10 cellular contexts compared by ENCODE assay signal in the genomic region with DNA sequence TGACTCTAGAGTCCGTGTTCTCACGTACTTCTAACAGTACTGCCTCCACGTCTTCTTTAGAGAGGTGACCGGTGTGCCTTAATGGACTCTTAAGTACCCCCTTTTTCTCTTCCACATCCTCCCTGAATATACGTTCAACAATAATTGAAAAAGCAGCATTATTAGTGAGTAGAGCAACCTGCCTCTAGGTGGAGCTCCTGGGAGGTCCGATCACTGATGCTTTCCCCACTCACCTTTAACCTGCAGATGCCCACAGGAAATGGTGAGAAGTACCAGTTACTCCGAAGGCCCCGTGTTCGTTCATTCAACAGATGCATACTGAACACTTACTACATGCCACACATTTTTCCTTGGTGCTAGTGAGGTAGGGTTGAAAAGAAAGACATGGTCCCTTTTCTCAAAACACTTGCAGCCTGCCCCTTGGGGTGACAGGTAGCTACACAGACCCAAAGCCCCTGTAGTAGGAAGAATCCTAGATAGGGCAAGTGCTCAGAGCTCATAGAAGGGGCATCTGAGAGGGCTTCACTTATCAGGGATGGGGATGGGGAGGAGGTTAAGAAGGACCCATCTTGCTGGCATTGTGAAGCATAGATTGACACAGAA.
A peak's percentile ranks its signal among the peaks of the same experiment; 100 is the strongest.
DNase-seq lines count a peak whose midpoint lies in the region; ATAC-seq, FAIRE-seq and TF ChIP-seq lines count a peak whose summit lies in the region.
"Had no signal": no experiment of that assay in that cellular context is flagged by ENCODE, and none has a peak within 500 bp of the region (broad histone marks: within the 10 kb centered on the region; RNA-seq: fewer than 3 reads in every experiment).

No MANE protein-coding gene starts in this region.

- no peaks in the 10 kb centered on the region for H3K79me2 ChIP-seq in GM12878 (ENCODE audit: control insufficient read depth, insufficient read depth, low read length)

- BruUV-seq in GM12878 (replicated peaks; lab: Mats Ljungman, UMichigan): no TSS peak

- peaks cover 45% of the 10 kb centered on the region for H3K36me3 Mint-ChIP-seq in osteocyte (ENCODE audit: unreplicated experiment)
- H3K36me3 Mint-ChIP-seq: CD4-positive, alpha-beta memory T cell had no signal

- TF ChIP-seq POLR2A in GM12878 (IDR thresholded peaks at IDR 0.05; ENCODE audit: low read depth, low read length) (no peak), thyroid gland (IDR thresholded peaks at IDR 0.05) (no peak), tibial nerve (IDR thresholded peaks at IDR 0.05) (no peak)

- TF ChIP-seq RAD21 in GM12878 (IDR thresholded peaks at IDR 0.05; ENCODE audit: insufficient read depth, low read depth, low read length): peak; percentile 33; the same call in 1 of the 2 replicates

- H3K27me3 ChIP-seq in GM12878 (replicated peaks in 1 of 2; ENCODE audit: control insufficient read depth in 2 of 2, insufficient read depth in 2 of 2, low read length in 1 of 2) (peaks cover 0 to 3% of the 10 kb centered on the region in 2 experiments; a peak in 2 of 4 replicates), thyroid gland (no peaks in the 10 kb centered on the region), tibial nerve (no peaks in the 10 kb centered on the region)

- no peak overlapping the region for H3K27ac ChIP-seq in GM12878 (ENCODE audit: control insufficient read depth, insufficient read depth)
- H3K27ac ChIP-seq in thyroid gland: no peak overlapping the region
- no peak overlapping the region for H3K27ac ChIP-seq in tibial nerve

- no peak overlapping the region for H3K4me2 ChIP-seq in GM12878 (ENCODE audit: control insufficient read depth, insufficient read depth)

- in situ Hi-C loops in GM12878 (cut with MboI): loop anchor here (10.0 kb wide), 1 partner anchor 451 kb away; no protein-coding TSS in a partner anchor

- 6% methylated on average over 9 of the region's 9 CpGs for WGBS in GM12878 (ENCODE audit: insufficient coverage, insufficient replicate concordance, low lambda C conversion rate, missing lambda C conversion rate)
- 66 to 67% methylated on average over 9 of the region's 9 CpGs for WGBS in thyroid gland, 2 donors
- WGBS in tibial nerve, 2 donors: 56 to 62% methylated on average over 9 of the region's 9 CpGs

- H3K27me3 Mint-ChIP-seq in osteocyte (ENCODE audit: unreplicated experiment): no peaks in the 10 kb centered on the region

- no peak overlapping the region for H3K9ac ChIP-seq in GM12878 (ENCODE audit: control insufficient read depth, insufficient read depth, low read length)

- peak; percentile 13 for DNase-seq in NK-92 treated with Interleukin-12 subunit alpha and Interleukin-12 subunit beta, amount 100 ng/mL, for 24 hours (lab: John Stamatoyannopoulos, UW)
- DNase-seq in NK-92 (lab: John Stamatoyannopoulos, UW; ENCODE audit: unreplicated experiment): no peak
- no peak for DNase-seq in GM12878 (ENCODE audit: low read depth, low spot score)
- DNase-seq in osteocyte (ENCODE audit: extremely low spot score, unreplicated experiment): no peak
- DNase-seq in stimulated activated CD8-positive, alpha-beta memory T cell treated with anti-CD3 and anti-CD28 coated beads, Interleukin-4, amount 100 ng/mL, for 48 hours: no peak
- DNase-seq in thyroid gland: no peak
- no peak for DNase-seq in tibial nerve (ENCODE audit: low spot score in 2 of 2)

- H3K36me3 ChIP-seq in GM12878 (ENCODE audit: control insufficient read depth in 2 of 2, insufficient read depth in 2 of 2, low read length in 1 of 2) (no peaks in the 10 kb centered on the region), thyroid gland (no peaks in the 10 kb centered on the region), tibial nerve (no peaks in the 10 kb centered on the region)

- intact Hi-C loops in GM12878 (cut with micrococcal nuclease; ENCODE audit: unreplicated experiment): loop anchor here (1.0 kb wide), 1 partner anchor 451 kb away; no protein-coding TSS in a partner anchor
- intact Hi-C loops in thyroid gland (cut with DNase I): no loop called here

- TF ChIP-seq CTCF in GM12878 (IDR thresholded peaks at IDR 0.05 in 2 of 3, conservative IDR thresholded peaks at IDR 0.05 in 1 of 3; ENCODE audit: control insufficient read depth in 2 of 3, extremely low read depth in 1 of 3, insufficient read depth in 1 of 3, low read depth in 3 of 3, low read length in 3 of 3) (peak; percentile 52 to 69 (median 54); a peak in 5 of 6 replicates), osteocyte (IDR thresholded peaks at IDR 0.05) (peak; percentile 47), thyroid gland (IDR thresholded peaks at IDR 0.05) (no peak), tibial nerve (IDR thresholded peaks at IDR 0.05) (peak in 1 of 5 experiments; percentile 11)

- no peaks in the 10 kb centered on the region for H3K4me1 ChIP-seq in GM12878 (ENCODE audit: control insufficient read depth, insufficient read depth, low read length)
- no peaks in the 10 kb centered on the region for H3K4me1 ChIP-seq in thyroid gland
- peaks cover 0 to 4% (median 0%) of the 10 kb centered on the region in 4 donors for H3K4me1 ChIP-seq in tibial nerve

- ATAC-seq in HG03103 (IDR thresholded peaks at IDR 0.05; ENCODE audit: low read depth, unreplicated experiment): peak; percentile 51
- ATAC-seq in GM12878: peak; percentile 87

- RAD21 ChIA-PET in GM12878 (lab: Charles Lee; ENCODE audit: unreplicated experiment): interaction anchor here (0.9 to 1.0 kb wide), 2 partner anchors 9 to 10 kb away, joined by 3 read pairs; no protein-coding TSS in a partner anchor

- no peaks in the 10 kb centered on the region; the same call in 1 of the 2 replicates for H4K20me1 ChIP-seq in GM12878 (ENCODE audit: control insufficient read depth, insufficient read depth)

- FAIRE-seq in GM12878 (lab: Jason Lieb, UNC): no peak

- SMC1A ChIA-PET in GM12878 (lab: Charles Lee; ENCODE audit: uncharacterized antibody, unreplicated experiment): interaction anchor here (1.0 to 1.9 kb wide), 2 partner anchors 146 to 170 kb away, joined by 3 to 4 read pairs; a partner anchor contains a TSS

- CTCF ChIA-PET in GM12878 (lab: Yijun Ruan, JAX): interaction anchor here (0.6 to 3.5 kb wide), 24 partner anchors 9 to 462 kb away, joined by 3 to 30 read pairs (median 4); a partner anchor contains a TSS

- TF ChIP-seq EP300 in GM12878 (IDR thresholded peaks at IDR 0.05; ENCODE audit: borderline replicate concordance in 1 of 2, control insufficient read depth in 1 of 2, low read depth in 2 of 2, low read length in 2 of 2): no peak
- no peak for TF ChIP-seq EP300 in tibial nerve (IDR thresholded peaks at IDR 0.05)

- H3K4me3 ChIP-seq in GM12878: no peak overlapping the region
- H3K4me3 ChIP-seq in thyroid gland (replicated peaks in 1 of 3): no peak overlapping the region
- H3K4me3 ChIP-seq in tibial nerve: no peak overlapping the region

- H3K4me3 Mint-ChIP-seq in osteocyte (ENCODE audit: unreplicated experiment): no peak overlapping the region
- H3K4me3 Mint-ChIP-seq: CD4-positive, alpha-beta memory T cell; central memory CD8-positive, alpha-beta T cell had no signal

- no peaks in the 10 kb centered on the region for H3K4me1 Mint-ChIP-seq in osteocyte (ENCODE audit: unreplicated experiment)

- POLR2A ChIA-PET in GM12878 (lab: Charles Lee): no interaction called here

- no peaks in the 10 kb centered on the region for H3K9me3 Mint-ChIP-seq in osteocyte (ENCODE audit: unreplicated experiment)
- H3K9me3 Mint-ChIP-seq: CD4-positive, alpha-beta memory T cell; central memory CD8-positive, alpha-beta T cell had no signal

- H2AFZ ChIP-seq in GM12878 (ENCODE audit: control insufficient read depth, low read depth, low read length): no peak overlapping the region

- H3K27ac Mint-ChIP-seq in osteocyte (ENCODE audit: unreplicated experiment): no peak overlapping the region

- H3K9me3 ChIP-seq in GM12878 (replicated peaks; ENCODE audit: control insufficient read depth, insufficient read depth, low read length) (no peaks in the 10 kb centered on the region), thyroid gland (no peaks in the 10 kb centered on the region), tibial nerve (no peaks in the 10 kb centered on the region)

TF ChIP-seq in GM12878, 131 proteins besides CTCF, POLR2A, EP300 and RAD21 (continues in another document):
- no peak for TF ChIP-seq KAT2A (conservative IDR thresholded peaks at IDR 0.05; ENCODE audit: control insufficient read depth, low read depth, low read length)
- TF ChIP-seq, protein P1, sequence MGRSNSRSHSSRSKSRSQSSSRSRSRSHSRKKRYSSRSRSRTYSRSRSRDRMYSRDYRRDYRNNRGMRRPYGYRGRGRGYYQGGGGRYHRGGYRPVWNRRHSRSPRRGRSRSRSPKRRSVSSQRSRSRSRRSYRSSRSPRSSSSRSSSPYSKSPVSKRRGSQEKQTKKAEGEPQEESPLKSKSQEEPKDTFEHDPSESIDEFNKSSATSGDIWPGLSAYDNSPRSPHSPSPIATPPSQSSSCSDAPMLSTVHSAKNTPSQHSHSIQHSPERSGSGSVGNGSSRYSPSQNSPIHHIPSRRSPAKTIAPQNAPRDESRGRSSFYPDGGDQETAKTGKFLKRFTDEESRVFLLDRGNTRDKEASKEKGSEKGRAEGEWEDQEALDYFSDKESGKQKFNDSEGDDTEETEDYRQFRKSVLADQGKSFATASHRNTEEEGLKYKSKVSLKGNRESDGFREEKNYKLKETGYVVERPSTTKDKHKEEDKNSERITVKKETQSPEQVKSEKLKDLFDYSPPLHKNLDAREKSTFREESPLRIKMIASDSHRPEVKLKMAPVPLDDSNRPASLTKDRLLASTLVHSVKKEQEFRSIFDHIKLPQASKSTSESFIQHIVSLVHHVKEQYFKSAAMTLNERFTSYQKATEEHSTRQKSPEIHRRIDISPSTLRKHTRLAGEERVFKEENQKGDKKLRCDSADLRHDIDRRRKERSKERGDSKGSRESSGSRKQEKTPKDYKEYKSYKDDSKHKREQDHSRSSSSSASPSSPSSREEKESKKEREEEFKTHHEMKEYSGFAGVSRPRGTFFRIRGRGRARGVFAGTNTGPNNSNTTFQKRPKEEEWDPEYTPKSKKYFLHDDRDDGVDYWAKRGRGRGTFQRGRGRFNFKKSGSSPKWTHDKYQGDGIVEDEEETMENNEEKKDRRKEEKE (IDR thresholded peaks at IDR 0.05): no peak
- no peak for TF ChIP-seq STAT1 (conservative IDR thresholded peaks at IDR 0.05)
- TF ChIP-seq YY1 (IDR thresholded peaks at IDR 0.05; ENCODE audit: low read depth, low read length): no peak
- TF ChIP-seq IKZF1 (conservative IDR thresholded peaks at IDR 0.05): no peak

Comparison
In these comparisons a context has a peak if more than half of its experiments do, and no peak if none do; other contexts are left out.
1. CTCF ChIP-seq: peak in GM12878 (3 of 3) and osteocyte (single experiment); none in thyroid gland (0 of 6).